In the genomic region with DNA sequence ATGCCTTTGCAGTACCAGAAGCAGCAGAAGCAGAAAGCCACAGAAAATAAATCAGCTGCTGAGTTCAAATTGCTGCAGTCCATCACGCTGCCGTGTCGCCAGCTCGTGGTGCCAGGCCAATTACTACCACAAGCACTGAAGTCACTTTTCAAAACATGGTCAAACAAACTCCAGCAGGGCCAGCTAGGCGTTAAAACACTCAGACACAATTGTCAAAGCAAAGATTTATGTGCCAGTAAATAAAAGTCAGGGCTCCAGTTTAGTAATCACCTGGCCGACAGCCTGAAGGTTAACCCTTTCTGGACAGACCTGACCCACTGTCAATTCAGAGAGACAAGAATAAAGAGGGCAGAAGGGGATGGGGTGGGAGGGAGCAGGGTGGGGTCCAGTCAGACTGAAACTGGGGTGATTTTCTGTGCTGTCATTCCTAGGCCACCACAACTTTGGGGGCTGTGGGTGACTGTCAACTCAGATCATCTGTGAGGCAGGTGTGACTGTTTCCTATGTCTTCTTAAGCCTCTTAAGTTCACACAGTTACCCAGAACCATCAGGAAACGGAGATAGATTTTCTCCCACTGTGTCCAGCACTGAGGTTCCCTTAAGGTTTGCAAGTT, we compare ENCODE assay signal across 8 cellular contexts.
DNase-seq lines count a peak whose midpoint lies in the region; ATAC-seq and TF ChIP-seq lines count a peak whose summit lies in the region.
"Had no signal": no experiment of that assay in that cellular context is flagged by ENCODE, and none has a peak within 500 bp of the region (broad histone marks: within the 10 kb centered on the region; RNA-seq: fewer than 3 reads in every experiment).

No MANE protein-coding gene starts in this region.

- H3K27ac ChIP-seq in colonic mucosa (peak overlapping the region; percentile 38), sigmoid colon (no peak overlapping the region)

- no peaks in the 10 kb centered on the region for H3K27me3 Mint-ChIP-seq in CD14-positive monocyte (ENCODE audit: low read depth in 3 of 3)

- no peak for TF ChIP-seq EP300 in sigmoid colon (IDR thresholded peaks at IDR 0.05)

- peak overlapping the region in 1 of 2 donors; percentile 32 for H3K9ac ChIP-seq in colonic mucosa (ENCODE audit: low read depth in 2 of 2, low read length in 2 of 2)

- H3K4me1 Mint-ChIP-seq in CD14-positive monocyte = peaks cover 3% of the 10 kb centered on the region

- no peaks in the 10 kb centered on the region for H3K9me3 Mint-ChIP-seq in CD14-positive monocyte

- no peak for TF ChIP-seq POLR2A in sigmoid colon (IDR thresholded peaks at IDR 0.05)

- H3K4me3 Mint-ChIP-seq in CD14-positive monocyte = no peak overlapping the region

- H3K9me3 ChIP-seq in colonic mucosa = no peaks in the 10 kb centered on the region
- H3K9me3 ChIP-seq in sigmoid colon = no peaks in the 10 kb centered on the region

- H3K36me3 ChIP-seq in colonic mucosa (no peaks in the 10 kb centered on the region), sigmoid colon (no peaks in the 10 kb centered on the region)

- H3K4me3 ChIP-seq in colonic mucosa = no peak overlapping the region
- no peak overlapping the region for H3K4me3 ChIP-seq in sigmoid colon

- H3K36me3 Mint-ChIP-seq in CD14-positive monocyte = no peaks in the 10 kb centered on the region

- TF ChIP-seq CTCF in colonic mucosa (IDR thresholded peaks at IDR 0.05) (no peak), CD14-positive monocyte (IDR thresholded peaks at IDR 0.05) (no peak), sigmoid colon (IDR thresholded peaks at IDR 0.05) (no peak)

- in situ Hi-C loops in ACHN (cut with HindIII; ENCODE audit: low pct_ligation_motif_present, low pct_unique_long_range_greater_than_20kb, low sequenced_read_pairs) = no loop called here

- intact Hi-C loops in colonic mucosa (cut with DNase I) = no loop called here
- intact Hi-C loops in CD14-positive monocyte (cut with micrococcal nuclease) = no loop called here
- intact Hi-C loops in sigmoid colon (cut with DNase I) = no loop called here

- H3K27ac Mint-ChIP-seq in CD14-positive monocyte = peak overlapping the region in 1 of 7 donors; percentile 64

- ATAC-seq in GM18909 (IDR thresholded peaks at IDR 0.05; ENCODE audit: poor library complexity, unreplicated experiment) (peak; percentile 57), HG02678 (IDR thresholded peaks at IDR 0.05; ENCODE audit: unreplicated experiment) (peak; percentile 42)
- ATAC-seq: Panc1 had no signal

- H3K4me1 ChIP-seq in colonic mucosa = peaks cover 12% of the 10 kb centered on the region
- no peaks in the 10 kb centered on the region for H3K4me1 ChIP-seq in sigmoid colon

- DNase-seq in NCI-H2081 treated with DMSO at 0.1 percent for 48 hours (lab: John Stamatoyannopoulos, UW) = peak; percentile 38
- DNase-seq in colonic mucosa = peak; percentile 39
- DNase-seq in CD14-positive monocyte (ENCODE audit: low spot score) = no peak
- no peak for DNase-seq in ACHN
- DNase-seq in sigmoid colon = no peak

- H3K27me3 ChIP-seq in colonic mucosa = no peaks in the 10 kb centered on the region
- H3K27me3 ChIP-seq in sigmoid colon = no peaks in the 10 kb centered on the region

- WGBS in sigmoid colon, 2 donors = 12 to 43% methylated on average over 7 of the region's 7 CpGs

Comparison
In these comparisons a context has a peak if more than half of its experiments do, and no peak if none do; other contexts are left out.
1. DNase-seq: peak in NCI-H2081 treated with DMSO at 0.1 percent for 48 hours (single experiment) and colonic mucosa (single experiment); none in CD14-positive monocyte (single experiment), ACHN (single experiment) and sigmoid colon (single experiment).